14 cellular contexts compared by ENCODE assay signal in genomic region chr2:19674051-19675002, GRCh38.
"Had no signal": no experiment of that assay in that cellular context is flagged by ENCODE, and none has a peak within 500 bp of the region (broad histone marks: within the 10 kb centered on the region; RNA-seq: fewer than 3 reads in every experiment).

No MANE protein-coding gene starts in this region.

- ATAC-seq: activated CD4-positive, CD25-positive, alpha-beta regulatory T cell treated with anti-CD3 and anti-CD28 coated beads, Interleukin-2, amount 50 U/mL, for 24 hours; activated CD8-positive, alpha-beta memory T cell treated with anti-CD3 and anti-CD28 coated beads, Interleukin-2, amount 10 ng/mL, durations not matched to agents 7 days and 5 days had no signal

- H3K4me1 Mint-ChIP-seq: activated CD8-positive, alpha-beta memory T cell treated with anti-CD3 and anti-CD28 coated beads, Interleukin-2, amount 10 ng/mL, durations not matched to agents 7 days and 5 days had no signal

- H3K27me3 ChIP-seq: heart right ventricle had no signal

- H3K4me3 Mint-ChIP-seq: activated CD8-positive, alpha-beta memory T cell treated with anti-CD3 and anti-CD28 coated beads, Interleukin-2, amount 10 ng/mL, durations not matched to agents 7 days and 5 days; activated naive CD8-positive, alpha-beta T cell; activated T-cell treated with anti-CD3 and anti-CD28 coated beads, Interleukin-2, amount 50 U/mL, for 24 hours; T-helper 2 cell treated with Interferon-gamma antibody and Interleukin-4, amounts not matched to agents 5 μg/mL and 100 μg/mL, for 36 hours had no signal

- H3K4me3 ChIP-seq: esophagus squamous epithelium, heart right ventricle, left ventricle myocardium inferior, spleen had no signal

- H3K27ac Mint-ChIP-seq: activated CD8-positive, alpha-beta memory T cell treated with anti-CD3 and anti-CD28 coated beads, Interleukin-2, amount 10 ng/mL, durations not matched to agents 7 days and 5 days; activated naive CD8-positive, alpha-beta T cell; activated T-cell treated with anti-CD3 and anti-CD28 coated beads, Interleukin-2, amount 50 U/mL, for 24 hours; T-helper 2 cell treated with Interferon-gamma antibody and Interleukin-4, amounts not matched to agents 5 μg/mL and 100 μg/mL, for 36 hours had no signal

- H3K27ac ChIP-seq: neutrophil, spleen had no signal

- H3K36me3 Mint-ChIP-seq: activated CD8-positive, alpha-beta memory T cell treated with anti-CD3 and anti-CD28 coated beads, Interleukin-2, amount 10 ng/mL, durations not matched to agents 7 days and 5 days; activated naive CD8-positive, alpha-beta T cell had no signal

- H3K4me1 ChIP-seq: spleen had no signal

- H3K36me3 ChIP-seq: esophagus squamous epithelium, heart right ventricle, left ventricle myocardium inferior, neutrophil, spleen had no signal

- H3K9me3 ChIP-seq: esophagus squamous epithelium, heart right ventricle, left ventricle myocardium inferior, neutrophil, spleen had no signal

- DNase-seq: activated CD8-positive, alpha-beta memory T cell treated with anti-CD3 and anti-CD28 coated beads, Interleukin-2, amount 10 ng/mL, durations not matched to agents 7 days and 5 days; activated effector memory CD4-positive, alpha-beta T cell treated with anti-CD3 and anti-CD28 coated beads, Interleukin-2, amount 50 U/mL, for 16 hours; activated T-cell treated with anti-CD3 and anti-CD28 coated beads, Interleukin-2, amount 50 U/mL, for 24 hours; esophagus squamous epithelium; left ventricle myocardium inferior; spleen; stimulated activated CD4-positive, alpha-beta T cell treated with anti-CD3 and anti-CD28 coated beads, Interleukin-2, amount 100 ng/mL, for 24 hours; stimulated activated naive CD4-positive, alpha-beta T cell; SW 1271 had no signal

- H3K9me3 Mint-ChIP-seq: activated T-cell treated with anti-CD3 and anti-CD28 coated beads, Interleukin-2, amount 50 U/mL, for 24 hours; T-helper 2 cell treated with Interferon-gamma antibody and Interleukin-4, amounts not matched to agents 5 μg/mL and 100 μg/mL, for 36 hours had no signal
